24 cellular contexts compared by ENCODE assay signal in genomic region chr1:96587222-96587621, GRCh38.
"Had no signal": no experiment of that assay in that cellular context is flagged by ENCODE, and none has a peak within 500 bp of the region (broad histone marks: within the 10 kb centered on the region; RNA-seq: fewer than 3 reads in every experiment).

No MANE protein-coding gene starts in this region.

- DNase-seq: cerebellar nuclear complex; dermis blood vessel endothelial cell; effector CD4-positive, alpha-beta T cell; endodermal cell; erythroblast; foreskin melanocyte; heart left ventricle; hypothalamus; kidney glomerular epithelial cell; mammary epithelial cell; natural killer cell; nucleus accumbens; psoas muscle; retina; right lobe of liver; spleen; stimulated activated CD4-positive, alpha-beta T cell treated with anti-CD3 and anti-CD28 coated beads, Interleukin-15, amount 100 ng/mL, for 24 hours; stimulated activated CD4-positive, alpha-beta T cell treated with anti-CD3 and anti-CD28 coated beads, Interleukin-1b, Interleukin-23, amount 100 ng/mL, for 48 hours; stimulated activated CD4-positive, alpha-beta T cell treated with anti-CD3 and anti-CD28 coated beads, Interleukin-4, amount 100 ng/mL, for 24 hours; stimulated activated naive CD8-positive, alpha-beta T cell treated with anti-CD3 and anti-CD28 coated beads, Interleukin-15, amount 100 ng/mL, for 72 hours; trophoblast cell had no signal

- H3K4me3 ChIP-seq: heart left ventricle, psoas muscle, right lobe of liver, spleen had no signal

- H3K27ac ChIP-seq: heart left ventricle, parathyroid adenoma, psoas muscle, right lobe of liver, spleen had no signal

- ATAC-seq: heart left ventricle; left lobe of liver; natural killer cell; psoas muscle; right lobe of liver; stimulated activated memory B cell treated with anti-CD40 and anti-IgM and Interleukin-4, amounts not matched to agents 10 μg/mL and 1 μg/mL and 100 μg/mL, for 72 hours; stimulated activated naive CD8-positive, alpha-beta T cell treated with anti-CD3 and anti-CD28 coated beads, Interleukin-15, amount 100 ng/mL, for 72 hours had no signal

- H3K9me3 ChIP-seq: heart left ventricle, psoas muscle, right lobe of liver, spleen had no signal

- H3K36me3 ChIP-seq: heart left ventricle, right lobe of liver, spleen had no signal

- H3K27me3 ChIP-seq: heart left ventricle, right lobe of liver, spleen had no signal

- H3K9ac ChIP-seq: parathyroid adenoma had no signal

- H3K4me1 ChIP-seq: heart left ventricle, parathyroid adenoma, psoas muscle, right lobe of liver, spleen had no signal
